21 cellular contexts compared by ENCODE assay signal in genomic region chr11:116611998-116612620, GRCh38.
DNase-seq lines count a peak whose midpoint lies in the region; ATAC-seq, FAIRE-seq and TF ChIP-seq lines count a peak whose summit lies in the region.
"Had no signal": no experiment of that assay in that cellular context is flagged by ENCODE, and none has a peak within 500 bp of the region (broad histone marks: within the 10 kb centered on the region; RNA-seq: fewer than 3 reads in every experiment).

No MANE protein-coding gene starts in this region.

- H3K4me1 ChIP-seq in testis, result no peaks in the 10 kb centered on the region
- no peaks in the 10 kb centered on the region for H3K4me1 ChIP-seq in kidney (ENCODE audit: control insufficient read depth in 1 of 2, insufficient read depth in 1 of 2, low read depth in 1 of 2, low read length in 2 of 2)
- H3K4me1 ChIP-seq: BE2C had no signal

- TF ChIP-seq CTCF in testis (IDR thresholded peaks at IDR 0.05) (no peak), kidney (IDR thresholded peaks at IDR 0.05; ENCODE audit: borderline replicate concordance, extremely low read depth, insufficient read depth) (no peak)

- no peaks in the 10 kb centered on the region for H3K36me3 ChIP-seq in testis (ENCODE audit: low read depth, missing control alignments)
- H3K36me3 ChIP-seq in kidney (ENCODE audit: control insufficient read depth in 1 of 2, insufficient read depth in 2 of 2, low read length in 2 of 2), result no peaks in the 10 kb centered on the region
- H3K36me3 ChIP-seq: BE2C had no signal

- no peak overlapping the region for H3K9ac ChIP-seq in kidney (ENCODE audit: low read length in 2 of 2)

- 62 to 69% methylated on average over 4 of the region's 4 CpGs for WGBS in testis, 2 donors

- intact Hi-C loops in testis (cut with DNase I; ENCODE audit: low total_unique reads) (no loop called here), kidney (cut with DNase I) (no loop called here)

- FAIRE-seq in kidney (lab: Jason Lieb, UNC) (no peak), RCC 7860 (lab: Jason Lieb, UNC) (no peak)
- FAIRE-seq: A204.1, GM12878, H1, HepG2 had no signal

- H3K9me3 ChIP-seq in testis, result no peaks in the 10 kb centered on the region
- peaks cover 0 to 10% of the 10 kb centered on the region in 2 donors for H3K9me3 ChIP-seq in kidney (ENCODE audit: control insufficient read depth in 1 of 2, low read length in 2 of 2)
- H3K9me3 ChIP-seq: BE2C had no signal

- TF ChIP-seq POLR2A in testis (IDR thresholded peaks at IDR 0.05), result no peak

- no peaks in the 10 kb centered on the region for H3K27me3 ChIP-seq in testis
- H3K27me3 ChIP-seq: BE2C had no signal

- H3K4me3 ChIP-seq in testis (no peak overlapping the region), kidney (ENCODE audit: low read length in 2 of 2) (no peak overlapping the region)
- H3K4me3 ChIP-seq: GM12878 had no signal

- ATAC-seq in left lobe of liver, result no peak
- ATAC-seq: GM12878, HepG2 had no signal

- DNase-seq in ecto neural progenitor cell (ENCODE audit: low spot score) (peak; percentile 21), left lobe of liver (ENCODE audit: low spot score) (peak; percentile 35), testis (peak; percentile 1), kidney (no peak), RKO (ENCODE audit: low spot score) (no peak), RCC 7860 (ENCODE audit: low spot score) (no peak)
- DNase-seq: ACHN; BE2C; C1 segment of cervical spinal cord; CD4-positive, CD25-positive, alpha-beta regulatory T cell; CD8-positive, alpha-beta memory T cell; COR-L47; DMS 273 treated with DMSO at 0.1 percent for 48 hours; DMS53; DND-41; EL; H9 had no signal

- H3K27ac ChIP-seq in testis, result no peak overlapping the region
- no peak overlapping the region for H3K27ac ChIP-seq in kidney (ENCODE audit: low read depth in 2 of 2, low read length in 2 of 2)

Comparison
In these comparisons a context has a peak if more than half of its experiments do, and no peak if none do; other contexts are left out.
1. DNase-seq: peak in ecto neural progenitor cell (single experiment), left lobe of liver (single experiment) and testis (single experiment); none in kidney (single experiment), RKO (single experiment) and RCC 7860 (single experiment).